11 cellular contexts compared by ENCODE assay signal in genomic region chr12:67484788-67485480, GRCh38.
DNase-seq lines count a peak whose midpoint lies in the region; ATAC-seq, FAIRE-seq and TF ChIP-seq lines count a peak whose summit lies in the region.
"Had no signal": no experiment of that assay in that cellular context is flagged by ENCODE, and none has a peak within 500 bp of the region (broad histone marks: within the 10 kb centered on the region; RNA-seq: fewer than 3 reads in every experiment).

No MANE protein-coding gene starts in this region.

- WGBS in thymus, result 86% methylated on average over 4 of the region's 4 CpGs
- WGBS in sigmoid colon, 2 donors, result 42 to 69% methylated on average over 4 of the region's 4 CpGs

- peaks cover 1% of the 10 kb centered on the region for H3K9me3 ChIP-seq in thymus (ENCODE audit: control insufficient read depth)
- H3K9me3 ChIP-seq in sigmoid colon, result peaks cover 0 to 6% (median 0%) of the 10 kb centered on the region in 4 donors
- H3K9me3 ChIP-seq: esophagus muscularis mucosa had no signal

- H3K27me3 Mint-ChIP-seq in activated naive CD8-positive, alpha-beta T cell treated with anti-CD3 and anti-CD28 coated beads, Interleukin-2, amount 50 U/mL, for 24 hours, result no peaks in the 10 kb centered on the region

- H3K9me3 Mint-ChIP-seq in activated naive CD8-positive, alpha-beta T cell treated with anti-CD3 and anti-CD28 coated beads, Interleukin-2, amount 50 U/mL, for 24 hours, result peaks cover 8% of the 10 kb centered on the region

- no peak for TF ChIP-seq POLR2A in sigmoid colon (IDR thresholded peaks at IDR 0.05)

- peaks cover 15% of the 10 kb centered on the region for H3K4me1 ChIP-seq in thymus (ENCODE audit: control insufficient read depth, insufficient read depth, low read length)
- peaks cover 0 to 18% (median 15%) of the 10 kb centered on the region in 4 donors for H3K4me1 ChIP-seq in sigmoid colon

- H3K36me3 Mint-ChIP-seq in activated naive CD8-positive, alpha-beta T cell treated with anti-CD3 and anti-CD28 coated beads, Interleukin-2, amount 50 U/mL, for 24 hours (ENCODE audit: low read depth), result peaks cover 11% of the 10 kb centered on the region

- H3K27ac ChIP-seq in thymus (ENCODE audit: low read depth) (peak overlapping the region; percentile 9), sigmoid colon (no peak overlapping the region)
- H3K27ac ChIP-seq: esophagus muscularis mucosa had no signal

- intact Hi-C loops in sigmoid colon (cut with DNase I), result loop anchor here (5.0 kb wide), 1 partner anchor 32 kb away; no protein-coding TSS in a partner anchor

- peaks cover 39% of the 10 kb centered on the region for H3K4me1 Mint-ChIP-seq in activated naive CD8-positive, alpha-beta T cell treated with anti-CD3 and anti-CD28 coated beads, Interleukin-2, amount 50 U/mL, for 24 hours

- peak; percentile 22 for DNase-seq in stimulated activated CD4-positive, alpha-beta T cell treated with anti-CD3 and anti-CD28 coated beads, Interleukin-15, amount 100 ng/mL, for 24 hours
- DNase-seq in stimulated activated CD4-positive, alpha-beta T cell treated with anti-CD3 and anti-CD28 coated beads, Interleukin-2, amount 100 ng/mL, for 48 hours, result no peak
- peak; percentile 7 for DNase-seq in HT1080 (ENCODE audit: low read depth)
- DNase-seq in activated naive CD8-positive, alpha-beta T cell treated with anti-CD3 and anti-CD28 coated beads, Interleukin-2, amount 50 U/mL, for 24 hours, result no peak
- no peak for DNase-seq in D721Med (ENCODE audit: insufficient read length, low spot score)
- DNase-seq in sigmoid colon, result no peak
- DNase-seq in NCI-H2196 treated with DMSO at 0.1 percent for 48 hours (lab: John Stamatoyannopoulos, UW; ENCODE audit: unreplicated experiment), result no peak
- DNase-seq: C1 segment of cervical spinal cord, NCI-H748 treated with DMSO at 0.1 percent for 48 hours had no signal

- H3K27ac Mint-ChIP-seq in activated naive CD8-positive, alpha-beta T cell treated with anti-CD3 and anti-CD28 coated beads, Interleukin-2, amount 50 U/mL, for 24 hours, result no peak overlapping the region

- H3K36me3 ChIP-seq in thymus (ENCODE audit: control insufficient read depth, insufficient read depth) (no peaks in the 10 kb centered on the region), sigmoid colon (no peaks in the 10 kb centered on the region)
- H3K36me3 ChIP-seq: esophagus muscularis mucosa had no signal

- no peak for TF ChIP-seq CTCF in D721Med (IDR thresholded peaks at IDR 0.05; ENCODE audit: insufficient read depth, missing control alignments)
- TF ChIP-seq CTCF in sigmoid colon (IDR thresholded peaks at IDR 0.05), result no peak

- no peak overlapping the region for H3K4me3 ChIP-seq in thymus (ENCODE audit: low read length)
- no peak overlapping the region for H3K4me3 ChIP-seq in sigmoid colon
- H3K4me3 ChIP-seq: esophagus muscularis mucosa had no signal

- H3K4me3 Mint-ChIP-seq in activated naive CD8-positive, alpha-beta T cell treated with anti-CD3 and anti-CD28 coated beads, Interleukin-2, amount 50 U/mL, for 24 hours, result no peak overlapping the region

- no peak for TF ChIP-seq EP300 in sigmoid colon (IDR thresholded peaks at IDR 0.05)

- H3K27me3 ChIP-seq in thymus (ENCODE audit: control insufficient read depth, insufficient read depth) (no peaks in the 10 kb centered on the region), sigmoid colon (no peaks in the 10 kb centered on the region)
- H3K27me3 ChIP-seq: esophagus muscularis mucosa had no signal

- peak; percentile 33 for ATAC-seq in activated naive CD8-positive, alpha-beta T cell treated with anti-CD3 and anti-CD28 coated beads, Interleukin-2, amount 50 U/mL, for 24 hours

- FAIRE-seq in D721Med (lab: Jason Lieb, UNC), result no peak

Comparison
In these comparisons a context has a peak if more than half of its experiments do, and no peak if none do; other contexts are left out.
1. DNase-seq: peak in stimulated activated CD4-positive, alpha-beta T cell treated with anti-CD3 and anti-CD28 coated beads, Interleukin-15, amount 100 ng/mL, for 24 hours (single experiment) and HT1080 (single experiment); none in stimulated activated CD4-positive, alpha-beta T cell treated with anti-CD3 and anti-CD28 coated beads, Interleukin-2, amount 100 ng/mL, for 48 hours (0 of 2), activated naive CD8-positive, alpha-beta T cell treated with anti-CD3 and anti-CD28 coated beads, Interleukin-2, amount 50 U/mL, for 24 hours (single experiment), D721Med (single experiment), sigmoid colon (single experiment) and NCI-H2196 treated with DMSO at 0.1 percent for 48 hours (single experiment).